ENCODE assay signal across 22 cellular contexts in genomic region chr16:76970087-76970744, GRCh38.
DNase-seq lines count a peak whose midpoint lies in the region; ATAC-seq and TF ChIP-seq lines count a peak whose summit lies in the region.
"Had no signal": no experiment of that assay in that cellular context is flagged by ENCODE, and none has a peak within 500 bp of the region (broad histone marks: within the 10 kb centered on the region; RNA-seq: fewer than 3 reads in every experiment).

No MANE protein-coding gene starts in this region.

- no peak overlapping the region for H2BK12ac ChIP-seq in mesenchymal stem cell (ENCODE audit: low read length in 2 of 2)

- H3K14ac ChIP-seq in mesenchymal stem cell (ENCODE audit: low read length in 2 of 2), result no peak overlapping the region

- H3K27ac ChIP-seq in mesenchymal stem cell (ENCODE audit: low read length, poor library complexity, severe bottlenecking), result peak overlapping the region; percentile 61
- H3K27ac ChIP-seq: heart left ventricle, HL-60 had no signal

- H3K36me3 Mint-ChIP-seq in Calu3 (ENCODE audit: insufficient read depth, unreplicated experiment), result no peaks in the 10 kb centered on the region
- H3K36me3 Mint-ChIP-seq in T-cell, result no peaks in the 10 kb centered on the region
- H3K36me3 Mint-ChIP-seq in nephron progenitor cell (ENCODE audit: low read depth), result no peaks in the 10 kb centered on the region
- H3K36me3 Mint-ChIP-seq: CD14-positive monocyte, immature natural killer cell, memory B cell, natural killer cell had no signal

- H3K4me3 Mint-ChIP-seq in Calu3 (ENCODE audit: low read depth, unreplicated experiment) (no peak overlapping the region), T-cell (no peak overlapping the region), nephron progenitor cell (no peak overlapping the region)
- H3K4me3 Mint-ChIP-seq: activated CD4-positive, alpha-beta T cell treated with anti-CD3 and anti-CD28 coated beads, Interleukin-2, amount 10 ng/mL, durations not matched to agents 24 days and 14 days; activated naive CD8-positive, alpha-beta T cell treated with anti-CD3 and anti-CD28 coated beads, Interleukin-2, amount 50 U/mL, for 24 hours; CD14-positive monocyte; immature natural killer cell; memory B cell; natural killer cell had no signal

- H4K8ac ChIP-seq in mesenchymal stem cell (ENCODE audit: low read length), result no peak overlapping the region

- no peak for ATAC-seq in T-cell (replicated peaks in 1 of 4)
- ATAC-seq: activated naive CD8-positive, alpha-beta T cell treated with anti-CD3 and anti-CD28 coated beads, Interleukin-2, amount 50 U/mL, for 24 hours; esophagus mucosa; heart left ventricle; natural killer cell had no signal

- H3K4me2 ChIP-seq in mesenchymal stem cell (ENCODE audit: low read length, poor library complexity, severe bottlenecking), result no peak overlapping the region

- H3K4ac ChIP-seq in mesenchymal stem cell (ENCODE audit: low read depth in 1 of 2, low read length in 2 of 2), result no peak overlapping the region

- no peak overlapping the region for H2BK5ac ChIP-seq in mesenchymal stem cell (ENCODE audit: low read depth, low read length, poor library complexity, severe bottlenecking)

- peak; percentile 41 for DNase-seq in Calu3
- peak; percentile 34 for DNase-seq in RPMI7951 (ENCODE audit: low read depth)
- peak; percentile 74 for DNase-seq in epithelial cell of esophagus (ENCODE audit: low read depth)
- no peak for DNase-seq in mesenchymal stem cell
- no peak for DNase-seq in T-cell
- DNase-seq in stimulated activated CD4-positive, alpha-beta T cell treated with anti-CD3 and anti-CD28 coated beads, Interleukin-15, amount 100 ng/mL, for 24 hours, result no peak
- no peak for DNase-seq in NCI-H2081 treated with DMSO at 0.1 percent for 48 hours (lab: John Stamatoyannopoulos, UW)
- DNase-seq in nephron progenitor cell, result no peak
- DNase-seq: activated CD4-positive, alpha-beta T cell treated with anti-CD3 and anti-CD28 coated beads, Interleukin-2, amount 10 ng/mL, durations not matched to agents 24 days and 14 days; activated effector memory CD4-positive, alpha-beta T cell treated with Interleukin-2 at 50 U/mL for 16 hours; activated naive CD8-positive, alpha-beta T cell treated with anti-CD3 and anti-CD28 coated beads, Interleukin-2, amount 50 U/mL, for 24 hours; central memory CD4-positive, alpha-beta T cell; heart left ventricle; immature natural killer cell; natural killer cell; NCI-H1694 treated with DMSO at 0.1 percent for 48 hours; NCI-H446; stimulated activated CD4-positive, alpha-beta T cell treated with anti-CD3 and anti-CD28 coated beads, Interleukin-4, amount 100 ng/mL, for 1 hour had no signal

- no peak overlapping the region for H2BK15ac ChIP-seq in mesenchymal stem cell (ENCODE audit: low read depth, poor library complexity, severe bottlenecking)

- H3K9me3 Mint-ChIP-seq in Calu3 (ENCODE audit: low read depth, unreplicated experiment) (peaks cover 2% of the 10 kb centered on the region), T-cell (no peaks in the 10 kb centered on the region), nephron progenitor cell (no peaks in the 10 kb centered on the region)
- H3K9me3 Mint-ChIP-seq: activated CD4-positive, alpha-beta T cell treated with anti-CD3 and anti-CD28 coated beads, Interleukin-2, amount 10 ng/mL, durations not matched to agents 24 days and 14 days; activated naive CD8-positive, alpha-beta T cell treated with anti-CD3 and anti-CD28 coated beads, Interleukin-2, amount 50 U/mL, for 24 hours; memory B cell had no signal

- no peak overlapping the region for H4K91ac ChIP-seq in mesenchymal stem cell (ENCODE audit: low read length)

- H2AK5ac ChIP-seq in mesenchymal stem cell (ENCODE audit: low read length, severe bottlenecking), result no peak overlapping the region

- intact Hi-C loops in Calu3 (cut with micrococcal nuclease; ENCODE audit: unreplicated experiment), result loop anchor here (1.0 to 5.0 kb wide), 2 partner anchors 63 to 294 kb away; no protein-coding TSS in a partner anchor

- H3K4me3 ChIP-seq in epithelial cell of esophagus (ENCODE audit: low read length) (no peak overlapping the region), mesenchymal stem cell (ENCODE audit: insufficient read depth in 1 of 2, low read depth in 1 of 2, low read length in 2 of 2) (no peak overlapping the region)
- H3K4me3 ChIP-seq: heart left ventricle had no signal

- H3K23ac ChIP-seq in mesenchymal stem cell (ENCODE audit: low read length in 2 of 2), result no peak overlapping the region

- CTCF ChIA-PET in Calu3 (lab: Charles Lee) (interaction anchor here (0.6 to 1.5 kb wide), 5 partner anchors 14 to 1809 kb away, joined by 3 to 7 read pairs (median 3); no protein-coding TSS in a partner anchor), T-cell (lab: Charles Lee) (no interaction called here)

- no peaks in the 10 kb centered on the region for H3K27me3 ChIP-seq in mesenchymal stem cell (ENCODE audit: control insufficient read depth in 1 of 2, insufficient read depth in 1 of 2, low read length in 2 of 2)
- H3K27me3 ChIP-seq: heart left ventricle had no signal

- TF ChIP-seq CTCF in Calu3 (IDR thresholded peaks at IDR 0.05; ENCODE audit: unreplicated experiment) (no peak), epithelial cell of esophagus (IDR thresholded peaks at IDR 0.05; ENCODE audit: insufficient read depth, low read depth, low read length, missing control alignments) (no peak), nephron progenitor cell (IDR thresholded peaks at IDR 0.05) (no peak)

- WGBS in mesenchymal stem cell, result 85% methylated on average over 2 of the region's 5 CpGs

- POLR2A ChIA-PET in T-cell (lab: Charles Lee), result no interaction called here

- no peaks in the 10 kb centered on the region for H3K9me3 ChIP-seq in mesenchymal stem cell (ENCODE audit: control insufficient read depth, low read length)
- H3K9me3 ChIP-seq: heart left ventricle had no signal

- BruUV-seq in Calu3 (replicated peaks; lab: Mats Ljungman, UMichigan), result no TSS peak

- H3K27ac Mint-ChIP-seq in Calu3 (ENCODE audit: unreplicated experiment), result peak overlapping the region; percentile 77
- no peak overlapping the region for H3K27ac Mint-ChIP-seq in T-cell
- H3K27ac Mint-ChIP-seq in nephron progenitor cell, result no peak overlapping the region
- H3K27ac Mint-ChIP-seq: activated CD4-positive, alpha-beta T cell treated with anti-CD3 and anti-CD28 coated beads, Interleukin-2, amount 10 ng/mL, durations not matched to agents 24 days and 14 days; activated naive CD8-positive, alpha-beta T cell treated with anti-CD3 and anti-CD28 coated beads, Interleukin-2, amount 50 U/mL, for 24 hours; CD14-positive monocyte; immature natural killer cell; memory B cell; natural killer cell had no signal

- no peak overlapping the region for H2BK120ac ChIP-seq in mesenchymal stem cell (ENCODE audit: low read depth, low read length)

- no peak overlapping the region for H3K9ac ChIP-seq in mesenchymal stem cell (ENCODE audit: low read length)

- no peaks in the 10 kb centered on the region for H3K79me1 ChIP-seq in mesenchymal stem cell (replicated peaks; ENCODE audit: low read length, poor library complexity, severe bottlenecking)

- H3K4me1 ChIP-seq in mesenchymal stem cell (ENCODE audit: control insufficient read depth, insufficient read depth, low read depth, low read length), result no peaks in the 10 kb centered on the region
- H3K4me1 ChIP-seq: heart left ventricle had no signal

- no peak overlapping the region for H2AFZ ChIP-seq in mesenchymal stem cell (ENCODE audit: low read depth, low read length)

- H3K36me3 ChIP-seq in mesenchymal stem cell (ENCODE audit: control insufficient read depth in 1 of 2, insufficient read depth in 2 of 2, low read depth in 1 of 2, low read length in 2 of 2), result no peaks in the 10 kb centered on the region
- H3K36me3 ChIP-seq: heart left ventricle had no signal

- H3K4me1 Mint-ChIP-seq in Calu3 (ENCODE audit: low read depth, unreplicated experiment), result peaks cover 11% of the 10 kb centered on the region
- no peaks in the 10 kb centered on the region for H3K4me1 Mint-ChIP-seq in T-cell
- H3K4me1 Mint-ChIP-seq in nephron progenitor cell, result no peaks in the 10 kb centered on the region
- H3K4me1 Mint-ChIP-seq: activated CD4-positive, alpha-beta T cell treated with anti-CD3 and anti-CD28 coated beads, Interleukin-2, amount 10 ng/mL, durations not matched to agents 24 days and 14 days; activated naive CD8-positive, alpha-beta T cell treated with anti-CD3 and anti-CD28 coated beads, Interleukin-2, amount 50 U/mL, for 24 hours; CD14-positive monocyte; immature natural killer cell; memory B cell; natural killer cell had no signal

- H3K27me3 Mint-ChIP-seq in Calu3 (ENCODE audit: unreplicated experiment) (no peaks in the 10 kb centered on the region), T-cell (no peaks in the 10 kb centered on the region), nephron progenitor cell (ENCODE audit: low read depth, poor library complexity) (peaks cover 6% of the 10 kb centered on the region)
- H3K27me3 Mint-ChIP-seq: activated CD4-positive, alpha-beta T cell treated with anti-CD3 and anti-CD28 coated beads, Interleukin-2, amount 10 ng/mL, durations not matched to agents 24 days and 14 days had no signal

- H3K18ac ChIP-seq in mesenchymal stem cell (ENCODE audit: low read depth in 1 of 2, low read length in 2 of 2), result no peak overlapping the region

Comparison
In these comparisons a context has a peak if more than half of its experiments do, and no peak if none do; other contexts are left out.
1. DNase-seq: peak in Calu3 (single experiment), RPMI7951 (single experiment) and epithelial cell of esophagus (single experiment); none in mesenchymal stem cell (single experiment), T-cell (0 of 34), stimulated activated CD4-positive, alpha-beta T cell treated with anti-CD3 and anti-CD28 coated beads, Interleukin-15, amount 100 ng/mL, for 24 hours (single experiment), NCI-H2081 treated with DMSO at 0.1 percent for 48 hours (single experiment) and nephron progenitor cell (single experiment).